12 cellular contexts compared by ENCODE assay signal in the genomic region with DNA sequence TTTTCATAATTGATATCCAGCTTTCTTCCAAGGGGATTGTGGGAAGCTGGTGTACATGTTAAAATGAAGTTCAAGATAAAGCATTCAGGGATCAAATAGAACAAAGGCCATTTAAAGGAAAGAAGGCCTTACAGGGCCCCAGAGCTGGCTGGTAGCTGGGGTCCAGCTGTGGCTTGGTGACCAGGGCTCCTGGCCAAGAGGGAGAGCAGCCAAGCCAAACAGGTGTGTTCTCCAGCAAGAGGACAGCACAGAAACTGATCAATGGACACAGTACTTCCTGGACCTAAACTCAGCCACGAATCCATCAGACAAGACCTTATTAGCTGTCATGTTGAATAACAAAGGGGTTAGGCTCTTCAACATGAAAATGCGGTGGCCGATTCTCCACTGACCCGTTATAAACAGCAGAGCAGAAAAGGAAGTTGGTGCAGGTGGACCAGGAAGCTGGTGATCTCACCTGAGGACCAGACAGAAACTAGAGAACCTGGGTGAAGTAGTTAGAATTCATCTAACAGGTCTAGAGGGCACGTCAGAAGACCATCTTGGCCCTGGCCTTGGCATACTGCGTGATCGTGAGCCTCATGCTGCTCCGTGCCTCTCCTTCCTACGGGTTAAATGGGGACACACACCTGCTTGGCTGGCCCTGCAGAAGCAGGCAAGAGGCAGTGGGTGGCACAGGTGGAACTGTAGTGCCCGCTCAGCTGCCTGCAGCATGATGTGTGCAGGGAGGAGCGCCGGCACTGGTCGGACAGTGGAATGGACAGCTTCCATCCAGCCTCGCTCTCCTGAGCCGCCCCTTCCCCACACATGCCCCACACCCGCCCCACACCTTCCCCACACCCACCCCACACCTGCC. TPM values are rescaled to one million over a fixed set of nuclear protein-coding genes. Genes with fewer than 3 reads are reported as not detected.
"Had no signal": no experiment of that assay in that cellular context is flagged by ENCODE, and none has a peak within 500 bp of the region (broad histone marks: within the 10 kb centered on the region; RNA-seq: fewer than 3 reads in every experiment).

No MANE protein-coding gene starts in this region.

- DNase-seq: activated CD4-positive, alpha-beta T cell treated with anti-CD3 and anti-CD28 coated beads, Interleukin-2, amount 50 U/mL, for 4 hours; activated CD4-positive, CD25-positive, alpha-beta regulatory T cell treated with anti-CD3 and anti-CD28 coated beads, Interleukin-2, amount 50 U/mL, for 72 hours; amniotic stem cell; left ventricle myocardium superior; stimulated activated CD4-positive, alpha-beta T cell treated with anti-CD3 and anti-CD28 coated beads, Interleukin-2, amount 100 ng/mL, for 24 hours; T1000 had no signal

- H3K27ac ChIP-seq: coronary artery had no signal

- H3K27me3 Mint-ChIP-seq: activated naive CD4-positive, alpha-beta T cell treated with anti-CD3 and anti-CD28 coated beads, Interleukin-2, amount 50 U/mL, for 24 hours; central memory CD8-positive, alpha-beta T cell had no signal

- H3K27ac Mint-ChIP-seq: activated naive CD4-positive, alpha-beta T cell treated with anti-CD3 and anti-CD28 coated beads, Interleukin-2, amount 50 U/mL, for 24 hours had no signal

- H3K4me1 Mint-ChIP-seq: activated naive CD4-positive, alpha-beta T cell treated with anti-CD3 and anti-CD28 coated beads, Interleukin-2, amount 50 U/mL, for 24 hours; central memory CD8-positive, alpha-beta T cell had no signal

- H3K4me3 ChIP-seq: coronary artery had no signal

- H3K9me3 Mint-ChIP-seq: activated naive CD4-positive, alpha-beta T cell treated with anti-CD3 and anti-CD28 coated beads, Interleukin-2, amount 50 U/mL, for 24 hours; brain; central memory CD8-positive, alpha-beta T cell had no signal

- ATAC-seq: left ventricle myocardium superior, sciatic nerve had no signal

- H3K4me3 Mint-ChIP-seq: activated naive CD4-positive, alpha-beta T cell treated with anti-CD3 and anti-CD28 coated beads, Interleukin-2, amount 50 U/mL, for 24 hours; brain; central memory CD8-positive, alpha-beta T cell had no signal

RNA-seq across cellular contexts. Expression of gene PARP12, which starts 53.8 kb away (rescaled TPM):
- polyA plus RNA-seq: neural cell had no signal
